In genomic region chr15:99096173-99096893, GRCh38 we compare ENCODE assay signal across 26 cellular contexts.
"Had no signal": no experiment of that assay in that cellular context is flagged by ENCODE, and none has a peak within 500 bp of the region (broad histone marks: within the 10 kb centered on the region; RNA-seq: fewer than 3 reads in every experiment).

No MANE protein-coding gene starts in this region.

- H3K27ac ChIP-seq: breast epithelium, dorsolateral prefrontal cortex, heart right ventricle, pancreas, SK-N-MC, uterus had no signal

- H3K4me1 ChIP-seq: pancreas, prostate gland, uterus had no signal

- DNase-seq: activated CD4-positive, alpha-beta memory T cell treated with anti-CD3 and anti-CD28 coated beads for 36 hours; activated CD4-positive, alpha-beta T cell treated with anti-CD3 and anti-CD28 coated beads for 48 hours; activated naive CD4-positive, alpha-beta T cell; activated T-cell treated with anti-CD3 and anti-CD28 coated beads, Interleukin-2, amount 50 U/mL, for 72 hours; central memory CD4-positive, alpha-beta T cell; dorsolateral prefrontal cortex; effector memory CD8-positive, alpha-beta T cell; erythroblast; foreskin fibroblast; heart right ventricle; kidney glomerular epithelial cell; left ventricle myocardium superior; naive B cell; nucleus accumbens; pancreas; stimulated activated CD4-positive, alpha-beta T cell treated with anti-CD3 and anti-CD28 coated beads, Interleukin-15, amount 100 ng/mL, for 24 hours; stimulated activated CD4-positive, alpha-beta T cell treated with anti-CD3 and anti-CD28 coated beads, Interleukin-2, amount 100 ng/mL, for 24 hours; substantia nigra had no signal

- H3K4me3 Mint-ChIP-seq: activated CD4-positive, alpha-beta memory T cell treated with anti-CD3 and anti-CD28 coated beads for 36 hours; activated T-cell treated with anti-CD3 and anti-CD28 coated beads, Interleukin-2, amount 50 U/mL, for 72 hours; effector memory CD8-positive, alpha-beta T cell; mesothelial cell of epicardium; naive B cell; stimulated activated naive CD8-positive, alpha-beta T cell treated with anti-CD3 and anti-CD28 coated beads, Interleukin-15, Interleukin-2, amounts not matched to agents 100 ng/mL and 50 ng/mL, for 24 hours; type B pancreatic cell had no signal

- ATAC-seq: activated naive CD4-positive, alpha-beta T cell treated with anti-CD3 and anti-CD28 coated beads, Interleukin-2, amount 50 U/mL, for 72 hours; activated T-cell treated with anti-CD3 and anti-CD28 coated beads, Interleukin-2, amount 50 U/mL, for 72 hours; effector memory CD8-positive, alpha-beta T cell; heart right ventricle; left ventricle myocardium superior; pancreas had no signal

- H3K27ac Mint-ChIP-seq: activated CD4-positive, alpha-beta memory T cell treated with anti-CD3 and anti-CD28 coated beads for 36 hours; activated naive CD4-positive, alpha-beta T cell treated with anti-CD3 and anti-CD28 coated beads, Interleukin-2, amount 50 U/mL, for 72 hours; activated T-cell treated with anti-CD3 and anti-CD28 coated beads, Interleukin-2, amount 50 U/mL, for 72 hours; effector memory CD8-positive, alpha-beta T cell; mesothelial cell of epicardium; stimulated activated naive CD8-positive, alpha-beta T cell treated with anti-CD3 and anti-CD28 coated beads, Interleukin-15, Interleukin-2, amounts not matched to agents 100 ng/mL and 50 ng/mL, for 24 hours; type B pancreatic cell had no signal

- H3K27me3 ChIP-seq: breast epithelium, dorsolateral prefrontal cortex, pancreas, uterus had no signal

- H3K36me3 ChIP-seq: breast epithelium, heart right ventricle, pancreas, prostate gland, uterus had no signal

- H3K9me3 ChIP-seq: breast epithelium, heart right ventricle, pancreas, prostate gland, uterus had no signal

- H3K9me3 Mint-ChIP-seq: activated CD4-positive, alpha-beta memory T cell treated with anti-CD3 and anti-CD28 coated beads for 36 hours; activated naive CD4-positive, alpha-beta T cell treated with anti-CD3 and anti-CD28 coated beads, Interleukin-2, amount 50 U/mL, for 72 hours; activated T-cell treated with anti-CD3 and anti-CD28 coated beads, Interleukin-2, amount 50 U/mL, for 72 hours; effector memory CD8-positive, alpha-beta T cell; mesothelial cell of epicardium; naive B cell; stimulated activated naive CD8-positive, alpha-beta T cell treated with anti-CD3 and anti-CD28 coated beads, Interleukin-15, Interleukin-2, amounts not matched to agents 100 ng/mL and 50 ng/mL, for 24 hours; type B pancreatic cell had no signal

- H3K36me3 Mint-ChIP-seq: activated CD4-positive, alpha-beta memory T cell treated with anti-CD3 and anti-CD28 coated beads for 36 hours; activated naive CD4-positive, alpha-beta T cell treated with anti-CD3 and anti-CD28 coated beads, Interleukin-2, amount 50 U/mL, for 72 hours; mesothelial cell of epicardium; naive B cell; type B pancreatic cell had no signal

- H3K4me3 ChIP-seq: breast epithelium, dorsolateral prefrontal cortex, heart right ventricle, pancreas, prostate gland, SK-N-MC, uterus had no signal
